In genomic region chr6:136550330-136551071, GRCh38 we compare ENCODE assay signal across 8 cellular contexts. TPM values are rescaled to one million over a fixed set of nuclear protein-coding genes. Genes with fewer than 3 reads are reported as not detected.
DNase-seq lines count a peak whose midpoint lies in the region; ATAC-seq lines count a peak whose summit lies in the region.

MAP7 (minus strand) TSS chr6:136550422; CDS start chr6:136550408, 14 bp downstream.

- H3K4me3 ChIP-seq in iPS-18a (ENCODE audit: low read length) (peak within 1 kb of the TSS; percentile 60), skeletal muscle tissue (ENCODE audit: low read length in 3 of 3) (peak within 1 kb of the TSS; percentile 55 to 77 (median 72))

- no peak within 1 kb of the TSS for H3K27ac ChIP-seq in iPS-18a (ENCODE audit: low read length)
- no peak within 1 kb of the TSS for H3K27ac ChIP-seq in skeletal muscle tissue (ENCODE audit: low read depth, low read length)

- H3K9ac ChIP-seq in iPS-18a (ENCODE audit: low read length), result peak within 1 kb of the TSS; percentile 65
- H3K9ac ChIP-seq in skeletal muscle tissue (ENCODE audit: low read depth in 1 of 3, low read length in 3 of 3), result peak within 1 kb of the TSS in 2 of 3 donors; percentile 25 to 47

- ATAC-seq in GM21786 (IDR thresholded peaks at IDR 0.05; ENCODE audit: unreplicated experiment), result peak; percentile 65

- H3K36me3 ChIP-seq in iPS-18a (ENCODE audit: control insufficient read depth, low read depth, low read length) (no peaks in the 10 kb centered on the region), skeletal muscle tissue (ENCODE audit: control insufficient read depth in 3 of 3, insufficient read depth in 3 of 3, low read length in 3 of 3) (no peaks in the 10 kb centered on the region)

- DNase-seq in EH (ENCODE audit: low read depth), result peak; percentile 29
- peak; percentile 89 for DNase-seq in LoVo (ENCODE audit: low spot score)
- peak; percentile 25 for DNase-seq in T1000 (lab: John Stamatoyannopoulos, UW)
- peak; percentile 78 for DNase-seq in astrocyte of the hippocampus (ENCODE audit: low read depth, low spot score)
- DNase-seq in GF-D8 (lab: John Stamatoyannopoulos, UW), result no peak

- H3K4me1 ChIP-seq in iPS-18a (ENCODE audit: control insufficient read depth, low read depth, low read length) (peaks cover 19% of the 10 kb centered on the region), skeletal muscle tissue (ENCODE audit: control insufficient read depth in 3 of 3, insufficient read depth in 3 of 3, low read length in 3 of 3) (peaks cover 6 to 7% (median 6%) of the 10 kb centered on the region in 3 donors)

- H3K27me3 ChIP-seq in iPS-18a (ENCODE audit: control insufficient read depth, insufficient read depth, low read length), result peaks cover 47% of the 10 kb centered on the region
- peaks cover 6 to 45% (median 36%) of the 10 kb centered on the region in 3 donors for H3K27me3 ChIP-seq in skeletal muscle tissue (ENCODE audit: control insufficient read depth in 3 of 3, insufficient read depth in 3 of 3, low read length in 3 of 3)

- H3K9me3 ChIP-seq in iPS-18a (ENCODE audit: control insufficient read depth, low read depth, low read length) (no peaks in the 10 kb centered on the region), skeletal muscle tissue (ENCODE audit: control insufficient read depth in 3 of 3, low read length in 3 of 3) (no peaks in the 10 kb centered on the region)

RNA-seq across cellular contexts. Expression of gene MAP7, which starts in this region (rescaled TPM):
- under 0.01 TPM for total RNA-seq in skeletal muscle tissue
